9 cellular contexts compared by ENCODE assay signal in the genomic region with DNA sequence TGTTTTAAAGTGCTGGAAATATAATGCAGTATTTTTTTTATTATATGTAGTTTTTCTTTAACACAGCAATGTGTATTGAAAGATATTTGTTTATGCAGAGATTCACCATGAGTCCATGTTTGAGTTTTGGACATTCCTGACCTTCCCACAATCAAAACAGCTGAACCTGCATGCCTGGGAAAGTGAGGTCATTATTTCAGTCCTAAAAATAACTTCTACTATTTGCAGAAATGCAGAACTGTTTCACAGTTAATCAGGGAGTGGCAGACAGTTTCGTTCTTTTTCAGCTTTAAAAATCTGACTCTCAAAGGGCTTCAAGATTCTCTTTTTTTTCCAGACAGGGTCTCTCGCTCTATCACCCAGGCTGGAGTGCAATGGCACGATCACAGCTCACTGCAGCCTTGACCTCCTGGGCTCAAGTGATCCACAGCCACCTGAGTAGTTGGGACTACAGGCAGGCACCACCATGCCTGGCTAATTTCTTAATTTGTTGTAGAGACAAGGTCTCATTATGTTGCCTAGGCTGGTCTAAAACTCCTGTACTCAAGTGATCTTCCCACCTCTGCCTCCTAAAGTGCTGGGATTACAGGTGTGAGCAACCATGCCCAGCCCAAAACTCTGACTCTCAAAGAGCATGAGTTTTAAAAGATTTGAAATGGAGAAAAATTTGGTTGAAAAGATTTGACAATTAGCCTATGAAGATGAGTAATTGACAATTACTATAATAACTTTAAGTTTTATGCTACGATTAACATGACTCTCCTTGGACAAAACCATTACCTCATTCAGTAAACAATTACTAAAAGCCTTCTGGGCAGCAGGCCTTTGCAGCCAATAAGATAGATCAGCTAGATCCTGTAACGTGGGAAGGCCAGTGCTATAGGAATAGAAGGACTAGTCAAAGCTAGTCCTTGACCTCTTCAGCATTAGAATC. TPM values are rescaled to one million over a fixed set of nuclear protein-coding genes. Genes with fewer than 3 reads are reported as not detected.
DNase-seq lines count a peak whose midpoint lies in the region; ATAC-seq and TF ChIP-seq lines count a peak whose summit lies in the region.
"Had no signal": no experiment of that assay in that cellular context is flagged by ENCODE, and none has a peak within 500 bp of the region (broad histone marks: within the 10 kb centered on the region; RNA-seq: fewer than 3 reads in every experiment).

No MANE protein-coding gene starts in this region.

- H3K27me3 ChIP-seq in SK-N-SH (ENCODE audit: insufficient read depth) = no peaks in the 10 kb centered on the region

- H3K79me2 ChIP-seq in SK-N-SH (ENCODE audit: insufficient read depth) = peaks cover 74% of the 10 kb centered on the region

- peak overlapping the region; percentile 43 for H3K27ac Mint-ChIP-seq in stimulated activated effector memory CD8-positive, alpha-beta T cell treated with anti-CD3 and anti-CD28 coated beads, Interleukin-12 subunit alpha, Interleukin-12 subunit beta, amount 100 ng/mL, for 72 hours

- H3K4me2 ChIP-seq in SK-N-SH = no peak overlapping the region; the same call in 1 of the 2 replicates

- TF ChIP-seq CTCF in SK-N-SH (IDR thresholded peaks at IDR 0.05) = no peak

- H3K4me1 Mint-ChIP-seq in stimulated activated effector memory CD8-positive, alpha-beta T cell treated with anti-CD3 and anti-CD28 coated beads, Interleukin-12 subunit alpha, Interleukin-12 subunit beta, amount 100 ng/mL, for 72 hours = peaks cover 79% of the 10 kb centered on the region

- H2AFZ ChIP-seq in SK-N-SH (ENCODE audit: low read depth) = no peak overlapping the region

- no peaks in the 10 kb centered on the region for H3K9me3 ChIP-seq in SK-N-SH

- H3K4me1 ChIP-seq in SK-N-SH (ENCODE audit: control insufficient read depth in 1 of 2, insufficient read depth in 2 of 2, low read depth in 1 of 2, low read length in 1 of 2) = peaks cover 4 to 26% of the 10 kb centered on the region in 2 experiments; a peak in 3 of 4 replicates

- TF ChIP-seq RAD21 in SK-N-SH (IDR thresholded peaks at IDR 0.05; ENCODE audit: low read length) = no peak

- DNase-seq in SK-N-SH (no peak), glomerular visceral epithelial cell (ENCODE audit: extremely low spot score) (peak; percentile 51), NCI-H446 (lab: John Stamatoyannopoulos, UW) (no peak), OCI-M1 (lab: John Stamatoyannopoulos, UW) (no peak)
- no peak for DNase-seq in stimulated activated effector memory CD8-positive, alpha-beta T cell treated with anti-CD3 and anti-CD28 coated beads, Interleukin-12 subunit alpha, Interleukin-12 subunit beta, amount 100 ng/mL, for 72 hours (ENCODE audit: low spot score in 2 of 2)

- peaks cover 2% of the 10 kb centered on the region for H4K20me1 ChIP-seq in SK-N-SH (ENCODE audit: insufficient read depth)

- no peaks in the 10 kb centered on the region for H3K9me3 Mint-ChIP-seq in stimulated activated effector memory CD8-positive, alpha-beta T cell treated with anti-CD3 and anti-CD28 coated beads, Interleukin-12 subunit alpha, Interleukin-12 subunit beta, amount 100 ng/mL, for 72 hours

- H3F3A ChIP-seq in SK-N-SH (replicated peaks; ENCODE audit: insufficient read depth) = peaks cover 71% of the 10 kb centered on the region

- no peak overlapping the region for H3K4me3 ChIP-seq in SK-N-SH (ENCODE audit: low read depth in 2 of 2, low read length in 1 of 2)
- H3K4me3 ChIP-seq: SK-N-MC had no signal

- POLR2A ChIA-PET in SK-N-SH (lab: Yijun Ruan, JAX) = no interaction called here

- peaks cover 76% of the 10 kb centered on the region for H3K36me3 Mint-ChIP-seq in stimulated activated effector memory CD8-positive, alpha-beta T cell treated with anti-CD3 and anti-CD28 coated beads, Interleukin-12 subunit alpha, Interleukin-12 subunit beta, amount 100 ng/mL, for 72 hours

- TF ChIP-seq EP300 in SK-N-SH (IDR thresholded peaks at IDR 0.05; ENCODE audit: borderline replicate concordance in 1 of 2, low read depth in 1 of 2, low read length in 1 of 2) = no peak

- peak overlapping the region in 1 of 2 experiments; percentile 39; a peak in 2 of 4 replicates for H3K27ac ChIP-seq in SK-N-SH (ENCODE audit: low read depth in 2 of 2, low read length in 1 of 2)
- H3K27ac ChIP-seq: SK-N-MC had no signal

- H3K36me3 ChIP-seq in SK-N-SH (replicated peaks in 1 of 2; ENCODE audit: control insufficient read depth in 1 of 2, insufficient read depth in 2 of 2, low read length in 1 of 2) = peaks cover 61 to 67% of the 10 kb centered on the region in 2 experiments

- no peak overlapping the region for H3K4me3 Mint-ChIP-seq in stimulated activated effector memory CD8-positive, alpha-beta T cell treated with anti-CD3 and anti-CD28 coated beads, Interleukin-12 subunit alpha, Interleukin-12 subunit beta, amount 100 ng/mL, for 72 hours

- CTCF ChIA-PET in SK-N-SH (lab: Yijun Ruan, JAX) = interaction anchor here (3.2 kb wide), 1 partner anchor 11 kb away, joined by 11 read pairs; no protein-coding TSS in a partner anchor

- no peaks in the 10 kb centered on the region for H3K9me2 ChIP-seq in SK-N-SH

- WGBS in SK-N-SH (ENCODE audit: low lambda C conversion rate) = 79% methylated on average over 5 of the region's 5 CpGs

- ATAC-seq in GM21529 (IDR thresholded peaks at IDR 0.05; ENCODE audit: unreplicated experiment) = peak; percentile 27
- no peak for ATAC-seq in stimulated activated effector memory CD8-positive, alpha-beta T cell treated with anti-CD3 and anti-CD28 coated beads, Interleukin-12 subunit alpha, Interleukin-12 subunit beta, amount 100 ng/mL, for 72 hours
- no peak for ATAC-seq in GM19035 (IDR thresholded peaks at IDR 0.05; ENCODE audit: unreplicated experiment)
- ATAC-seq: HCT116 had no signal

- H3K9ac ChIP-seq in SK-N-SH = peak overlapping the region; percentile 16; the same call in 1 of the 2 replicates

TF ChIP-seq in SK-N-SH, 30 proteins besides CTCF, POLR2A, EP300 and RAD21:
- TF ChIP-seq MEF2A (IDR thresholded peaks at IDR 0.05; ENCODE audit: borderline replicate concordance, low read depth) = peak; percentile 56; the same call in 1 of the 2 replicates
- TF ChIP-seq, protein P1, sequence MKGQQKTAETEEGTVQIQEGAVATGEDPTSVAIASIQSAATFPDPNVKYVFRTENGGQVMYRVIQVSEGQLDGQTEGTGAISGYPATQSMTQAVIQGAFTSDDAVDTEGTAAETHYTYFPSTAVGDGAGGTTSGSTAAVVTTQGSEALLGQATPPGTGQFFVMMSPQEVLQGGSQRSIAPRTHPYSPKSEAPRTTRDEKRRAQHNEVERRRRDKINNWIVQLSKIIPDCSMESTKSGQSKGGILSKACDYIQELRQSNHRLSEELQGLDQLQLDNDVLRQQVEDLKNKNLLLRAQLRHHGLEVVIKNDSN (IDR thresholded peaks at IDR 0.05; ENCODE audit: borderline replicate concordance, low read depth) = no peak
- TF ChIP-seq, protein P2, sequence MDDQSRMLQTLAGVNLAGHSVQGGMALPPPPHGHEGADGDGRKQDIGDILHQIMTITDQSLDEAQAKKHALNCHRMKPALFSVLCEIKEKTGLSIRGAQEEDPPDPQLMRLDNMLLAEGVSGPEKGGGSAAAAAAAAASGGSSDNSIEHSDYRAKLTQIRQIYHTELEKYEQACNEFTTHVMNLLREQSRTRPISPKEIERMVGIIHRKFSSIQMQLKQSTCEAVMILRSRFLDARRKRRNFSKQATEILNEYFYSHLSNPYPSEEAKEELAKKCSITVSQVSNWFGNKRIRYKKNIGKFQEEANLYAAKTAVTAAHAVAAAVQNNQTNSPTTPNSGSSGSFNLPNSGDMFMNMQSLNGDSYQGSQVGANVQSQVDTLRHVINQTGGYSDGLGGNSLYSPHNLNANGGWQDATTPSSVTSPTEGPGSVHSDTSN (IDR thresholded peaks at IDR 0.05) = no peak

RNA-seq across cellular contexts. Expression of a gene that starts 5.0 kb away (rescaled TPM):
- 555 and 645 TPM in 2 replicates for polyA plus RNA-seq in SK-N-SH (2012; rRNA removed)
- polyA plus RNA-seq in SK-N-SH (2012; cell fraction: cytosol; rRNA removed) = 727 and 733 TPM in 2 replicates
- 166 and 313 TPM in 2 replicates for polyA plus RNA-seq in SK-N-SH (2012; cell fraction: nucleus; rRNA removed)

RNA-seq across cellular contexts. Expression of a gene that starts 9.4 kb away (rescaled TPM):
- polyA plus RNA-seq in SK-N-SH (2012; rRNA removed) = 448 and 565 TPM in 2 replicates
- polyA plus RNA-seq in SK-N-SH (2012; cell fraction: cytosol; rRNA removed) = 686 and 851 TPM in 2 replicates
- polyA plus RNA-seq in SK-N-SH (2012; cell fraction: nucleus; rRNA removed) = 145 and 283 TPM in 2 replicates

RNA-seq across cellular contexts. Expression of a gene that starts 37.2 kb away (rescaled TPM):
- 0.07 and 0.08 TPM in 2 replicates for polyA plus RNA-seq in SK-N-SH (2012; rRNA removed)
- polyA plus RNA-seq in SK-N-SH (2012; cell fraction: cytosol; rRNA removed) = 0.13 and 0.18 TPM in 2 replicates
- polyA plus RNA-seq in SK-N-SH (2012; cell fraction: nucleus; rRNA removed) = 0.20 and 0.21 TPM in 2 replicates
